In the genomic region with DNA sequence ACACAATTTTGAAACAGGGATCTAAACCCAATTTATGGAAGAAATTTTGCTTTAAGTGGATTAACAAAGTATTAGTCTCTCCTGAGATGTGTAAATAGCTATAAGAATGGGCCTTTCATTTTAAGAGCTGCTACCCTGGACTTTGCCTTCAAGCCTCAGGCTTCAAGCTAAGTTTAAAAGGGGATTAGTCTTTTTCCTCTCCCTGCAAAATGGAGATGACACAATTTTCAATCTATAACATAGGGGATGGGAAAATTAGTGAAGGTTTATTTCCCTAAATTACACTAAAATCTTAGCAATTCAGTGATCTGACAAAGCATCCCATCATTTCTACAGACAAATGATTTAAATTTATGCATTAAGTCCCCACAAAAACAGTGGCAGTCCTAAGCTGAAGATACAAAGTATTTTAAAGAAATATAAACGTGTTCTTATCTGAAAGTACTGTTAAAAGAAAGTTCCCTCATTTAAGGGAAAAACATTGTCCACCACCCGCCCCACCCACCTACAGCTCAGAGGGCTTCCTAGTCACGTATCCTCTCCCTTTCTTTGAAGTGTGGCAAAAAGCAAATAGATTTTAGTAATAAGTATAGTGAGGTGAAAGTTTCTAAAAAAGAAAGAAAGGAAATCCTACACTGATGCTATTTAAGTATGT, we compare ENCODE assay signal across 9 cellular contexts. TPM values are rescaled to one million over a fixed set of nuclear protein-coding genes. Genes with fewer than 3 reads are reported as not detected.
DNase-seq lines count a peak whose midpoint lies in the region; ATAC-seq, FAIRE-seq and TF ChIP-seq lines count a peak whose summit lies in the region.
"Had no signal": no experiment of that assay in that cellular context is flagged by ENCODE, and none has a peak within 500 bp of the region (broad histone marks: within the 10 kb centered on the region; RNA-seq: fewer than 3 reads in every experiment).

No MANE protein-coding gene starts in this region.

- no peaks in the 10 kb centered on the region for H3K27me3 Mint-ChIP-seq in activated CD4-positive, alpha-beta T cell treated with anti-CD3 and anti-CD28 coated beads, Interleukin-2, amount 10 ng/mL, durations not matched to agents 7 days and 5 days
- H3K27me3 Mint-ChIP-seq in osteocyte (ENCODE audit: unreplicated experiment), result no peaks in the 10 kb centered on the region

- DNase-seq in activated CD4-positive, alpha-beta T cell treated with anti-CD3 and anti-CD28 coated beads, Interleukin-2, amount 10 ng/mL, durations not matched to agents 7 days and 5 days, result no peak
- DNase-seq in osteocyte (ENCODE audit: extremely low spot score, unreplicated experiment) (no peak), frontal cortex (ENCODE audit: low spot score in 2 of 2) (no peak), NCI-H2196 (lab: John Stamatoyannopoulos, UW; ENCODE audit: unreplicated experiment) (no peak), COR-L47 (lab: John Stamatoyannopoulos, UW) (no peak), NCI-H2196 treated with DMSO at 0.1 percent for 48 hours (lab: John Stamatoyannopoulos, UW; ENCODE audit: unreplicated experiment) (no peak)
- DNase-seq: NK-92 treated with Interleukin-12 subunit alpha and Interleukin-12 subunit beta, amount 100 ng/mL, for 24 hours had no signal

- peak; percentile 70 for ATAC-seq in GM19035 (IDR thresholded peaks at IDR 0.05; ENCODE audit: unreplicated experiment)
- peak; percentile 43 for ATAC-seq in HG02870 (IDR thresholded peaks at IDR 0.05; ENCODE audit: unreplicated experiment)

- CTCF ChIA-PET in activated CD4-positive, alpha-beta T cell treated with anti-CD3 and anti-CD28 coated beads, Interleukin-2, amount 10 ng/mL, durations not matched to agents 7 days and 5 days (lab: Charles Lee), result interaction anchor here (0.5 to 1.5 kb wide), 5 partner anchors 12 to 191 kb away, joined by 3 to 8 read pairs (median 3); partner anchors contain the start of gene ARHGAP18

- POLR2A ChIA-PET in activated CD4-positive, alpha-beta T cell treated with anti-CD3 and anti-CD28 coated beads, Interleukin-2, amount 10 ng/mL, durations not matched to agents 7 days and 5 days (lab: Charles Lee), result no interaction called here

- peaks cover 2% of the 10 kb centered on the region for H3K9me3 Mint-ChIP-seq in activated CD4-positive, alpha-beta T cell treated with anti-CD3 and anti-CD28 coated beads, Interleukin-2, amount 10 ng/mL, durations not matched to agents 7 days and 5 days
- no peaks in the 10 kb centered on the region for H3K9me3 Mint-ChIP-seq in osteocyte (ENCODE audit: unreplicated experiment)

- H3K4me1 Mint-ChIP-seq in activated CD4-positive, alpha-beta T cell treated with anti-CD3 and anti-CD28 coated beads, Interleukin-2, amount 10 ng/mL, durations not matched to agents 7 days and 5 days, result peaks cover 45% of the 10 kb centered on the region
- peaks cover 41% of the 10 kb centered on the region for H3K4me1 Mint-ChIP-seq in osteocyte (ENCODE audit: unreplicated experiment)

- no peak for FAIRE-seq in frontal cortex (lab: Jason Lieb, UNC)

- peak overlapping the region; percentile 25 for H3K4me3 Mint-ChIP-seq in activated CD4-positive, alpha-beta T cell treated with anti-CD3 and anti-CD28 coated beads, Interleukin-2, amount 10 ng/mL, durations not matched to agents 7 days and 5 days
- no peak overlapping the region for H3K4me3 Mint-ChIP-seq in osteocyte (ENCODE audit: unreplicated experiment)

- TF ChIP-seq CTCF in osteocyte (IDR thresholded peaks at IDR 0.05), result no peak

- H3K27ac Mint-ChIP-seq in activated CD4-positive, alpha-beta T cell treated with anti-CD3 and anti-CD28 coated beads, Interleukin-2, amount 10 ng/mL, durations not matched to agents 7 days and 5 days, result peak overlapping the region; percentile 58
- H3K27ac Mint-ChIP-seq in osteocyte (ENCODE audit: unreplicated experiment), result peak overlapping the region; percentile 70

- H3K36me3 Mint-ChIP-seq in activated CD4-positive, alpha-beta T cell treated with anti-CD3 and anti-CD28 coated beads, Interleukin-2, amount 10 ng/mL, durations not matched to agents 7 days and 5 days (ENCODE audit: low read depth), result peaks cover 8% of the 10 kb centered on the region
- H3K36me3 Mint-ChIP-seq in osteocyte (ENCODE audit: unreplicated experiment), result no peaks in the 10 kb centered on the region

RNA-seq across cellular contexts. Expression of gene ARHGAP18, which starts 14.5 kb away (rescaled TPM):
- 1 to 10 TPM; 7.5 to 8.1 TPM for total RNA-seq in activated CD4-positive, alpha-beta T cell treated with anti-CD3 and anti-CD28 coated beads, Interleukin-2, amount 10 ng/mL, durations not matched to agents 7 days and 5 days
- total RNA-seq in osteocyte, result 12.8 and 13.3 TPM in 2 replicates
- 10.2 TPM for total RNA-seq in frontal cortex
